In the genomic region with DNA sequence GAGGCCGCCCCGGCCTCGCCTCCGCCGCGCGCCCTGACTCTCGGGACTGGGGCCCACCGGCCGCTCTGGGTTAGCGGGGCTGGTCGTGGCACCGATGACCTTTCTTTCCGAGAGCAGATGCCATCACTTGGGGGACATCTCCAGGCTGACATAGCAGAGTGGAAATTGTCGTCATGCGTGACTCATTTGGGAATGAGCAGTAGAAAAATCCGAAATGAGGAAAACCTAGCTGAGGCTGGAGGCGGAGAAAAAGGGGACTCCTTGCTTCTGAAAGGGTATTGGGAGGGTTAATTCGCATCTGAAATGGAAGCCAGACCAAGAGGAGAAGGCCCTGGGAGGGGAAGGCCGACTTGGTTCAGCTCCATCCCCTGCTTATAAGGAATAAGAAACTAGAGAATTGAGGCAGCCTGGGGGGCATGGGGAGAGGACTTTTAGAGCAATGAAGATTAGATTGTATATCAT, we compare ENCODE assay signal across 8 cellular contexts. TPM values are rescaled to one million over a fixed set of nuclear protein-coding genes. Genes with fewer than 3 reads are reported as not detected.
DNase-seq lines count a peak whose midpoint lies in the region; ATAC-seq, FAIRE-seq and TF ChIP-seq lines count a peak whose summit lies in the region.

No MANE protein-coding gene starts in this region.

- H3K4me3 ChIP-seq in BE2C (ENCODE audit: low read depth, low read length) (peak overlapping the region; percentile 43), GM12878 (peak overlapping the region; percentile 94; the same call in 1 of the 2 replicates), urinary bladder (ENCODE audit: low read depth, low read length) (peak overlapping the region; percentile 78)

- peak overlapping the region; percentile 89 for H2AFZ ChIP-seq in GM12878 (ENCODE audit: control insufficient read depth, low read depth, low read length)

- no peak for TF ChIP-seq CTCF in BE2C (IDR thresholded peaks at IDR 0.05; ENCODE audit: low read depth, low read length)
- no peak for TF ChIP-seq CTCF in HFFc6 (IDR thresholded peaks at IDR 0.05)
- no peak for TF ChIP-seq CTCF in GM12878 (IDR thresholded peaks at IDR 0.05 in 2 of 3, conservative IDR thresholded peaks at IDR 0.05 in 1 of 3; ENCODE audit: control insufficient read depth in 2 of 3, extremely low read depth in 1 of 3, insufficient read depth in 1 of 3, low read depth in 3 of 3, low read length in 3 of 3)

- DNase-seq in BE2C (no peak), HFFc6 (no peak), GM12878 (ENCODE audit: low read depth, low spot score) (no peak), memory B cell (ENCODE audit: low spot score in 2 of 2) (no peak), posterior cingulate gyrus (no peak), LoVo (ENCODE audit: low spot score) (no peak)
- DNase-seq in activated CD8-positive, alpha-beta memory T cell treated with anti-CD3 and anti-CD28 coated beads, Interleukin-2, amount 50 U/mL, for 4 hours = no peak

- H3K27ac Mint-ChIP-seq in HFFc6 (no peak overlapping the region), memory B cell (no peak overlapping the region)

- H3K36me3 ChIP-seq in BE2C (no peaks in the 10 kb centered on the region), GM12878 (ENCODE audit: control insufficient read depth in 2 of 2, insufficient read depth in 2 of 2, low read length in 1 of 2) (no peaks in the 10 kb centered on the region), urinary bladder (ENCODE audit: insufficient read depth) (no peaks in the 10 kb centered on the region)

- H3K4me1 ChIP-seq in BE2C (no peaks in the 10 kb centered on the region), GM12878 (ENCODE audit: control insufficient read depth, insufficient read depth, low read length) (no peaks in the 10 kb centered on the region), urinary bladder (ENCODE audit: insufficient read depth) (no peaks in the 10 kb centered on the region)

- ATAC-seq in GM12878 = no peak
- ATAC-seq in memory B cell (ENCODE audit: low read depth) = no peak

- RAD21 ChIA-PET in GM12878 (lab: Charles Lee; ENCODE audit: unreplicated experiment) = no interaction called here

- SMC1A ChIA-PET in GM12878 (lab: Charles Lee; ENCODE audit: uncharacterized antibody, unreplicated experiment) = interaction anchor here (1.2 to 1.3 kb wide), 2 partner anchors 12 to 166 kb away, joined by 3 to 4 read pairs; no protein-coding TSS in a partner anchor

- H3K4me3 Mint-ChIP-seq in HFFc6 = peak overlapping the region; percentile 79
- peak overlapping the region; percentile 64 for H3K4me3 Mint-ChIP-seq in memory B cell

- peaks cover 32% of the 10 kb centered on the region for H3K27me3 Mint-ChIP-seq in HFFc6 (ENCODE audit: insufficient read depth)
- H3K27me3 Mint-ChIP-seq in memory B cell = peaks cover 24% of the 10 kb centered on the region

- no peaks in the 10 kb centered on the region for H3K79me2 ChIP-seq in GM12878 (ENCODE audit: control insufficient read depth, insufficient read depth, low read length)

- CTCF ChIA-PET in GM12878 (lab: Yijun Ruan, JAX) = interaction anchor here (0.6 to 1.5 kb wide), 6 partner anchors 11 to 471 kb away, joined by 3 to 4 read pairs (median 3); no protein-coding TSS in a partner anchor

- peaks cover 69% of the 10 kb centered on the region for H3K27me3 ChIP-seq in BE2C
- H3K27me3 ChIP-seq in GM12878 (replicated peaks in 1 of 2; ENCODE audit: control insufficient read depth in 2 of 2, insufficient read depth in 2 of 2, low read length in 1 of 2) = peaks cover 0 to 8% of the 10 kb centered on the region in 2 experiments; a peak in 3 of 4 replicates

- POLR2A ChIA-PET in GM12878 (lab: Charles Lee) = no interaction called here

- no peak for FAIRE-seq in GM12878 (lab: Jason Lieb, UNC)

- H3K4me1 Mint-ChIP-seq in HFFc6 (ENCODE audit: low read depth) = peaks cover 14% of the 10 kb centered on the region
- peaks cover 6% of the 10 kb centered on the region for H3K4me1 Mint-ChIP-seq in memory B cell

- in situ Hi-C loops in GM12878 (cut with MboI) = no loop called here

- H3K9me3 Mint-ChIP-seq in HFFc6 (no peaks in the 10 kb centered on the region), memory B cell (no peaks in the 10 kb centered on the region)

- peak overlapping the region; percentile 98 for H3K4me2 ChIP-seq in GM12878 (ENCODE audit: control insufficient read depth, insufficient read depth)

- H4K20me1 ChIP-seq in GM12878 (ENCODE audit: control insufficient read depth, insufficient read depth) = no peaks in the 10 kb centered on the region

- BruUV-seq in GM12878 (replicated peaks; lab: Mats Ljungman, UMichigan) = no TSS peak

- no peak for TF ChIP-seq POLR2A in GM12878 (IDR thresholded peaks at IDR 0.05; ENCODE audit: low read depth, low read length)

- H3K9ac ChIP-seq in GM12878 (ENCODE audit: control insufficient read depth, insufficient read depth, low read length) = peak overlapping the region; percentile 56

- intact Hi-C loops in GM12878 (cut with micrococcal nuclease; ENCODE audit: unreplicated experiment) (loop anchor here (5.0 kb wide), 1 partner anchor 167 kb away; no protein-coding TSS in a partner anchor), posterior cingulate gyrus (cut with DNase I) (loop anchor here (10.0 kb wide), 1 partner anchor 140 kb away; the partner anchor contains the start of gene DEPDC1B)

- TF ChIP-seq RAD21 in GM12878 (IDR thresholded peaks at IDR 0.05; ENCODE audit: insufficient read depth, low read depth, low read length) = no peak

- under 1% methylated on average over 20 of the region's 20 CpGs for WGBS in GM12878 (ENCODE audit: insufficient coverage, insufficient replicate concordance, low lambda C conversion rate, missing lambda C conversion rate)
- 2% methylated on average over 20 of the region's 20 CpGs for WGBS in urinary bladder

- H3K9me3 ChIP-seq in BE2C = no peaks in the 10 kb centered on the region
- H3K9me3 ChIP-seq in GM12878 (replicated peaks; ENCODE audit: control insufficient read depth, insufficient read depth, low read length) = no peaks in the 10 kb centered on the region

- no peaks in the 10 kb centered on the region for H3K36me3 Mint-ChIP-seq in HFFc6 (ENCODE audit: low read depth)
- H3K36me3 Mint-ChIP-seq in memory B cell = no peaks in the 10 kb centered on the region

- no peak overlapping the region for H3K27ac ChIP-seq in GM12878 (ENCODE audit: control insufficient read depth, insufficient read depth)
- no peak overlapping the region for H3K27ac ChIP-seq in urinary bladder (ENCODE audit: low read depth)

- TF ChIP-seq EP300 in GM12878 (IDR thresholded peaks at IDR 0.05; ENCODE audit: borderline replicate concordance in 1 of 2, control insufficient read depth in 1 of 2, low read depth in 2 of 2, low read length in 2 of 2) = no peak

TF ChIP-seq in GM12878, 131 proteins besides CTCF, POLR2A, EP300 and RAD21:
- TF ChIP-seq, protein P1, sequence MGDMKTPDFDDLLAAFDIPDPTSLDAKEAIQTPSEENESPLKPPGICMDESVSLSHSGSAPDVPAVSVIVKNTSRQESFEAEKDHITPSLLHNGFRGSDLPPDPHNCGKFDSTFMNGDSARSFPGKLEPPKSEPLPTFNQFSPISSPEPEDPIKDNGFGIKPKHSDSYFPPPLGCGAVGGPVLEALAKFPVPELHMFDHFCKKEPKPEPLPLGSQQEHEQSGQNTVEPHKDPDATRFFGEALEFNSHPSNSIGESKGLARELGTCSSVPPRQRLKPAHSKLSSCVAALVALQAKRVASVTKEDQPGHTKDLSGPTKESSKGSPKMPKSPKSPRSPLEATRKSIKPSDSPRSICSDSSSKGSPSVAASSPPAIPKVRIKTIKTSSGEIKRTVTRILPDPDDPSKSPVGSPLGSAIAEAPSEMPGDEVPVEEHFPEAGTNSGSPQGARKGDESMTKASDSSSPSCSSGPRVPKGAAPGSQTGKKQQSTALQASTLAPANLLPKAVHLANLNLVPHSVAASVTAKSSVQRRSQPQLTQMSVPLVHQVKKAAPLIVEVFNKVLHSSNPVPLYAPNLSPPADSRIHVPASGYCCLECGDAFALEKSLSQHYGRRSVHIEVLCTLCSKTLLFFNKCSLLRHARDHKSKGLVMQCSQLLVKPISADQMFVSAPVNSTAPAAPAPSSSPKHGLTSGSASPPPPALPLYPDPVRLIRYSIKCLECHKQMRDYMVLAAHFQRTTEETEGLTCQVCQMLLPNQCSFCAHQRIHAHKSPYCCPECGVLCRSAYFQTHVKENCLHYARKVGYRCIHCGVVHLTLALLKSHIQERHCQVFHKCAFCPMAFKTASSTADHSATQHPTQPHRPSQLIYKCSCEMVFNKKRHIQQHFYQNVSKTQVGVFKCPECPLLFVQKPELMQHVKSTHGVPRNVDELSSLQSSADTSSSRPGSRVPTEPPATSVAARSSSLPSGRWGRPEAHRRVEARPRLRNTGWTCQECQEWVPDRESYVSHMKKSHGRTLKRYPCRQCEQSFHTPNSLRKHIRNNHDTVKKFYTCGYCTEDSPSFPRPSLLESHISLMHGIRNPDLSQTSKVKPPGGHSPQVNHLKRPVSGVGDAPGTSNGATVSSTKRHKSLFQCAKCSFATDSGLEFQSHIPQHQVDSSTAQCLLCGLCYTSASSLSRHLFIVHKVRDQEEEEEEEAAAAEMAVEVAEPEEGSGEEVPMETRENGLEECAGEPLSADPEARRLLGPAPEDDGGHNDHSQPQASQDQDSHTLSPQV (IDR thresholded peaks at IDR 0.05) = no peak
- peak; percentile 42; the same call in 1 of the 2 replicates for TF ChIP-seq CREB1 (IDR thresholded peaks at IDR 0.05; ENCODE audit: low read depth)

RNA-seq across cellular contexts. Expression of gene ELOVL7, which starts 0.4 kb away (rescaled TPM):
- polyA plus RNA-seq in BE2C (2012; ENCODE audit: insufficient read depth, insufficient read length, low read depth) = 0.43 TPM
- total RNA-seq in HFFc6 (2021; fragmentation: NEBNext Ultra II Directional; extraction: Animal tissue kit (Norgen Biotek cat#: 25700)) = under 1 TPM in 2 of 6 experiments, not detected in 4; 0.07 to 0.17 TPM
- total RNA-seq in GM12878 (2013; cell fraction: nucleolus; rRNA removed) = 1.3 and 2.9 TPM in 2 replicates
- total RNA-seq in GM12878 (2014; rRNA removed) = 0.68 and 1.3 TPM in 2 replicates
- total RNA-seq in GM12878 (2014; rRNA removed; fragmentation: Illumina TruSeq; extraction: Trizol) = 0.97 and 1.1 TPM in 2 replicates
- 0.95 and 1.1 TPM in 2 replicates for total RNA-seq in GM12878 (2021)
- polyA plus RNA-seq in GM12878 (2011; ENCODE audit: low read depth) = 0.52 TPM
- 0.27 and 1.0 TPM in 2 replicates for polyA plus RNA-seq in GM12878 (2011; rRNA removed)
- 0.13 and 0.18 TPM in 2 replicates for polyA plus RNA-seq in GM12878 (2011; cell fraction: cytosol; rRNA removed)
- 1.1 and 1.2 TPM in 2 replicates for polyA plus RNA-seq in GM12878 (2011; cell fraction: nucleus; rRNA removed)
- polyA plus RNA-seq in GM12878 (2012) = 0.24 and 0.31 TPM in 2 replicates
- polyA plus RNA-seq in GM12878 (2014; fragmentation: Illumina TruSeq; extraction: Trizol) = 0.78 and 0.90 TPM in 2 replicates
- polyA plus RNA-seq in GM12878 (2014; fragmentation: Nextera tagmentation; extraction: Ambion mirVana) = under 1 TPM; 0.26 to 0.27 TPM
- 0.44 and 1.1 TPM in 2 replicates for polyA plus RNA-seq in GM12878 (2014; rRNA removed)
- polyA plus RNA-seq in GM12878 (2016; fragmentation: Nextera tagmentation; extraction: Ambion mirVana) = 1 to 10 TPM; 1.1 to 1.2 TPM
- 0.21 and 0.73 TPM in 2 replicates for polyA minus RNA-seq in GM12878 (2011; rRNA and poly(A)+ RNA removed)
- polyA minus RNA-seq in GM12878 (2011; cell fraction: cytosol; rRNA and poly(A)+ RNA removed) = not detected in 2 replicates
- polyA minus RNA-seq in GM12878 (2011; cell fraction: nucleus; rRNA and poly(A)+ RNA removed) = 0.12 and 0.19 TPM in 2 replicates
- total RNA-seq in urinary bladder = 2.6 TPM
- 3.3 TPM for polyA plus RNA-seq in urinary bladder

Comparison
In these comparisons a context has a peak if more than half of its experiments do, and no peak if none do; other contexts are left out.
1. H3K4me3 ChIP-seq: peak in every context shown above with its lines; median percentile 94 in GM12878; 78 in urinary bladder; 43 in BE2C.